Comparison of ENCODE assay signal across 30 cellular contexts in genomic region chr1:199269241-199269640, GRCh38.
"Had no signal": no experiment of that assay in that cellular context is flagged by ENCODE, and none has a peak within 500 bp of the region (broad histone marks: within the 10 kb centered on the region; RNA-seq: fewer than 3 reads in every experiment).

No MANE protein-coding gene starts in this region.

- H3K36me3 Mint-ChIP-seq: memory B cell; naive thymus-derived CD8-positive, alpha-beta T cell; stimulated activated effector memory CD8-positive, alpha-beta T cell treated with anti-CD3 and anti-CD28 coated beads, Interleukin-12 subunit alpha, Interleukin-12 subunit beta, amount 100 ng/mL, for 72 hours had no signal

- H3K4me1 Mint-ChIP-seq: immature natural killer cell; memory B cell; naive thymus-derived CD8-positive, alpha-beta T cell; stimulated activated effector memory CD8-positive, alpha-beta T cell treated with anti-CD3 and anti-CD28 coated beads, Interleukin-12 subunit alpha, Interleukin-12 subunit beta, amount 100 ng/mL, for 72 hours had no signal

- H3K4me1 ChIP-seq: prostate gland, suprapubic skin, upper lobe of right lung had no signal

- FAIRE-seq: islet of Langerhans, kidney, pancreas, urothelium cell line had no signal

- H3K9me3 Mint-ChIP-seq: immature natural killer cell; memory B cell; naive thymus-derived CD8-positive, alpha-beta T cell; nephron; neural crest cell; stimulated activated effector memory CD8-positive, alpha-beta T cell treated with anti-CD3 and anti-CD28 coated beads, Interleukin-12 subunit alpha, Interleukin-12 subunit beta, amount 100 ng/mL, for 72 hours; stimulated activated naive CD8-positive, alpha-beta T cell treated with anti-CD3 and anti-CD28 coated beads, Interleukin-15, Interleukin-2, amounts not matched to agents 100 ng/mL and 50 ng/mL, for 24 hours had no signal

- H3K9me3 ChIP-seq: left lung, pancreas, prostate gland, spleen, suprapubic skin, thoracic aorta, tibial artery, upper lobe of right lung had no signal

- ATAC-seq: left colon; left lung; naive thymus-derived CD8-positive, alpha-beta T cell; pancreas; right cardiac atrium; sciatic nerve; stimulated activated effector memory CD8-positive, alpha-beta T cell treated with anti-CD3 and anti-CD28 coated beads, Interleukin-12 subunit alpha, Interleukin-12 subunit beta, amount 100 ng/mL, for 72 hours; upper lobe of right lung had no signal

- H3K27ac ChIP-seq: left lung, pancreas, prostate gland, skin epidermis, spleen, suprapubic skin, thoracic aorta, tibial artery, upper lobe of right lung had no signal

- H3K36me3 ChIP-seq: left lung, pancreas, prostate gland, spleen, suprapubic skin, thoracic aorta, tibial artery, upper lobe of right lung had no signal

- H3K4me3 Mint-ChIP-seq: immature natural killer cell; memory B cell; naive thymus-derived CD8-positive, alpha-beta T cell; nephron; neural crest cell; stimulated activated effector memory CD8-positive, alpha-beta T cell treated with anti-CD3 and anti-CD28 coated beads, Interleukin-12 subunit alpha, Interleukin-12 subunit beta, amount 100 ng/mL, for 72 hours; stimulated activated naive CD8-positive, alpha-beta T cell treated with anti-CD3 and anti-CD28 coated beads, Interleukin-15, Interleukin-2, amounts not matched to agents 100 ng/mL and 50 ng/mL, for 24 hours had no signal

- DNase-seq: hypothalamus; immature natural killer cell; kidney; left colon; left lung; naive thymus-derived CD8-positive, alpha-beta T cell; nucleus accumbens; pancreas; posterior cingulate gyrus; retina; right cardiac atrium; spleen; stimulated activated CD4-positive, alpha-beta T cell treated with anti-CD3 and anti-CD28 coated beads, Interleukin-4, amount 100 ng/mL, for 24 hours; stimulated activated naive CD4-positive, alpha-beta T cell; tibial artery; trophoblast cell; upper lobe of right lung had no signal

- H3K27me3 Mint-ChIP-seq: memory B cell had no signal

- H3K27ac Mint-ChIP-seq: immature natural killer cell; memory B cell; naive thymus-derived CD8-positive, alpha-beta T cell; nephron; stimulated activated effector memory CD8-positive, alpha-beta T cell treated with anti-CD3 and anti-CD28 coated beads, Interleukin-12 subunit alpha, Interleukin-12 subunit beta, amount 100 ng/mL, for 72 hours; stimulated activated naive CD8-positive, alpha-beta T cell treated with anti-CD3 and anti-CD28 coated beads, Interleukin-15, Interleukin-2, amounts not matched to agents 100 ng/mL and 50 ng/mL, for 24 hours had no signal

- H3K4me3 ChIP-seq: left lung, lung, pancreas, prostate gland, skin epidermis, spleen, suprapubic skin, thoracic aorta, tibial artery, upper lobe of right lung had no signal

- H3K27me3 ChIP-seq: left lung, pancreas, spleen, suprapubic skin, tibial artery, upper lobe of right lung had no signal
